Comparison of ENCODE assay signal across 2 cellular contexts in genomic region chr1:244340396-244340795, GRCh38.
TF ChIP-seq lines count a peak whose summit lies in the region.

No MANE protein-coding gene starts in this region.

TF ChIP-seq in GM23338, 12 proteins besides CTCF, POLR2A, EP300 and RAD21 (continued from another document):
- no peak for TF ChIP-seq ZNF462 (CRISPR knock-in tag; IDR thresholded peaks at IDR 0.05)
- TF ChIP-seq REST (IDR thresholded peaks at IDR 0.05; ENCODE audit: unreplicated experiment) = no peak

TF ChIP-seq in WTC11, 78 proteins besides CTCF, POLR2A, EP300 and RAD21 (continued from another document):
- TF ChIP-seq ZNF512 (CRISPR knock-in tag; IDR thresholded peaks at IDR 0.05; ENCODE audit: borderline replicate concordance) (no peak), ZBTB43 (CRISPR knock-in tag; IDR thresholded peaks at IDR 0.05) (no peak), NFATC4 (CRISPR knock-in tag; IDR thresholded peaks at IDR 0.05) (no peak)
